ENCODE assay signal across 17 cellular contexts in genomic region chr10:35913628-35914027, GRCh38.
DNase-seq lines count a peak whose midpoint lies in the region; ATAC-seq and TF ChIP-seq lines count a peak whose summit lies in the region.
"Had no signal": no experiment of that assay in that cellular context is flagged by ENCODE, and none has a peak within 500 bp of the region (broad histone marks: within the 10 kb centered on the region; RNA-seq: fewer than 3 reads in every experiment).

No MANE protein-coding gene starts in this region.

- no peaks in the 10 kb centered on the region for H3K27me3 ChIP-seq in mesenchymal stem cell (ENCODE audit: control insufficient read depth in 1 of 2, insufficient read depth in 1 of 2, low read length in 2 of 2)
- H3K27me3 ChIP-seq: sigmoid colon had no signal

- peak overlapping the region; percentile 23 for H2AK5ac ChIP-seq in mesenchymal stem cell (ENCODE audit: low read length, severe bottlenecking)

- no peaks in the 10 kb centered on the region for H3K36me3 Mint-ChIP-seq in glutamatergic neuron (ENCODE audit: unreplicated experiment)

- H3K27me3 Mint-ChIP-seq in glutamatergic neuron (ENCODE audit: unreplicated experiment) = peaks cover 2% of the 10 kb centered on the region

- H3K4me3 ChIP-seq in mesenchymal stem cell (ENCODE audit: insufficient read depth in 1 of 2, low read depth in 1 of 2, low read length in 2 of 2) = peak overlapping the region in 1 of 2 experiments; percentile 34
- H3K4me3 ChIP-seq: left ventricle myocardium inferior, sigmoid colon had no signal

- no peak for TF ChIP-seq CTCF in glutamatergic neuron (IDR thresholded peaks at IDR 0.05; ENCODE audit: partially characterized antibody, unreplicated experiment)

- peak overlapping the region in 1 of 2 experiments; percentile 40 for H3K4ac ChIP-seq in mesenchymal stem cell (ENCODE audit: low read depth in 1 of 2, low read length in 2 of 2)

- H3K27ac Mint-ChIP-seq in glutamatergic neuron (ENCODE audit: unreplicated experiment) = no peak overlapping the region

- H2BK12ac ChIP-seq in mesenchymal stem cell (ENCODE audit: low read length in 2 of 2) = peak overlapping the region; percentile 14 to 63

- WGBS in mesenchymal stem cell = 57% methylated on average over 1 of the region's 1 CpG

- no peak overlapping the region for H2AFZ ChIP-seq in mesenchymal stem cell (ENCODE audit: low read depth, low read length)

- no peak overlapping the region for H3K14ac ChIP-seq in mesenchymal stem cell (ENCODE audit: low read length in 2 of 2)

- H3K79me1 ChIP-seq in mesenchymal stem cell (replicated peaks; ENCODE audit: low read length, poor library complexity, severe bottlenecking) = no peaks in the 10 kb centered on the region

- H2BK15ac ChIP-seq in mesenchymal stem cell (ENCODE audit: low read depth, poor library complexity, severe bottlenecking) = no peak overlapping the region

- H3K18ac ChIP-seq in mesenchymal stem cell (ENCODE audit: low read depth in 1 of 2, low read length in 2 of 2) = no peak overlapping the region

- DNase-seq in Daoy (ENCODE audit: low read depth) = peak; percentile 25
- DNase-seq in RPMI7951 (ENCODE audit: low read depth) = peak; percentile 61
- no peak for DNase-seq in epithelial cell of prostate (ENCODE audit: low read depth, low spot score)
- DNase-seq in mesenchymal stem cell = peak; percentile 66
- DNase-seq in activated CD4-positive, CD25-positive, alpha-beta regulatory T cell (lab: John Stamatoyannopoulos, UW) = no peak
- DNase-seq in glutamatergic neuron = no peak
- DNase-seq in NCI-H1694 (lab: John Stamatoyannopoulos, UW) = no peak
- DNase-seq: activated CD4-positive, alpha-beta T cell treated with anti-CD3 and anti-CD28 coated beads for 4 hours; activated CD8-positive, alpha-beta memory T cell treated with anti-CD3 and anti-CD28 coated beads, Interleukin-2, amount 50 U/mL, for 4 hours; activated gamma-delta T cell; amygdala; left ventricle myocardium inferior; NCI-H526; nucleus accumbens; sigmoid colon; T1000 had no signal

- H3K9ac ChIP-seq in mesenchymal stem cell (ENCODE audit: low read length) = peak overlapping the region; percentile 62

- no peak overlapping the region for H4K8ac ChIP-seq in mesenchymal stem cell (ENCODE audit: low read length)

- H3K23ac ChIP-seq in mesenchymal stem cell (ENCODE audit: low read length in 2 of 2) = no peak overlapping the region

- peaks cover 1% of the 10 kb centered on the region for H3K9me3 Mint-ChIP-seq in glutamatergic neuron (ENCODE audit: unreplicated experiment)

- peaks cover 8% of the 10 kb centered on the region for H3K4me1 Mint-ChIP-seq in glutamatergic neuron (ENCODE audit: low read depth, unreplicated experiment)

- H3K4me2 ChIP-seq in mesenchymal stem cell (ENCODE audit: low read length, poor library complexity, severe bottlenecking) = no peak overlapping the region

- H3K9me3 ChIP-seq in mesenchymal stem cell (ENCODE audit: control insufficient read depth, low read length) = no peaks in the 10 kb centered on the region
- H3K9me3 ChIP-seq: left ventricle myocardium inferior, sigmoid colon had no signal

- peak overlapping the region; percentile 61 for H3K27ac ChIP-seq in epithelial cell of prostate
- H3K27ac ChIP-seq in mesenchymal stem cell (ENCODE audit: low read length, poor library complexity, severe bottlenecking) = no peak overlapping the region
- H3K27ac ChIP-seq: left ventricle myocardium inferior had no signal

- no peaks in the 10 kb centered on the region for H3K36me3 ChIP-seq in mesenchymal stem cell (ENCODE audit: control insufficient read depth in 1 of 2, insufficient read depth in 2 of 2, low read depth in 1 of 2, low read length in 2 of 2)
- H3K36me3 ChIP-seq: left ventricle myocardium inferior, sigmoid colon had no signal

- no peak overlapping the region for H2BK5ac ChIP-seq in mesenchymal stem cell (ENCODE audit: low read depth, low read length, poor library complexity, severe bottlenecking)

- H2BK120ac ChIP-seq in mesenchymal stem cell (ENCODE audit: low read depth, low read length) = no peak overlapping the region

- no peak overlapping the region for H3K4me3 Mint-ChIP-seq in glutamatergic neuron (ENCODE audit: unreplicated experiment)

- peaks cover 4% of the 10 kb centered on the region for H3K4me1 ChIP-seq in mesenchymal stem cell (ENCODE audit: control insufficient read depth, insufficient read depth, low read depth, low read length)

- no peak overlapping the region for H4K91ac ChIP-seq in mesenchymal stem cell (ENCODE audit: low read length)

- no peak for ATAC-seq in GM18907 (IDR thresholded peaks at IDR 0.05; ENCODE audit: unreplicated experiment)

Comparison
In these comparisons a context has a peak if more than half of its experiments do, and no peak if none do; other contexts are left out.
1. DNase-seq: peak in Daoy (single experiment), RPMI7951 (single experiment) and mesenchymal stem cell (single experiment); none in epithelial cell of prostate (single experiment), activated CD4-positive, CD25-positive, alpha-beta regulatory T cell (0 of 4), glutamatergic neuron (single experiment) and NCI-H1694 (single experiment).